ENCODE assay signal across 20 cellular contexts in the genomic region with DNA sequence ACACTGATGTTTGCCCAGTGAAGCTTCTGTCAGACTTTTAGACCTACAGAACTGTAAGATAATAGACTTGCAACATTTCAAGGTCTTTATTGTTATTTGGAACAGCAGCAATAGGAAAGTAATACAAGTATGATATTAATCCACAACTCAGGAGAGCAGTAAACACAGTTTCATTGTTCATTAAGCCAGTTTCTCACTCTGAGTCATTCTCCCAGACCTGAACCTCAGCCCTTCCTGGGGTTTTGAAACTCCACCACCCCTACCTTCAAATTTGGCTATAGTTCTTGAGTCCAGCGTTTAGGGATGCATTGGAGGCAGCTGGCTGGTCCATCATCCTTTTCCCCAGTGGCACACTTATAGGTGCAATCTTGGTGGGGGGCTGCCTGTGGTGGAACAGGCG.
DNase-seq lines count a peak whose midpoint lies in the region; ATAC-seq lines count a peak whose summit lies in the region.
"Had no signal": no experiment of that assay in that cellular context is flagged by ENCODE, and none has a peak within 500 bp of the region (broad histone marks: within the 10 kb centered on the region; RNA-seq: fewer than 3 reads in every experiment).

No MANE protein-coding gene starts in this region.

- ATAC-seq in GM19452 (IDR thresholded peaks at IDR 0.05; ENCODE audit: unreplicated experiment) (peak; percentile 84), HG02642 (IDR thresholded peaks at IDR 0.05; ENCODE audit: poor library complexity, unreplicated experiment) (peak; percentile 48), HG03196 (IDR thresholded peaks at IDR 0.05; ENCODE audit: unreplicated experiment) (peak; percentile 67), HG02588 (IDR thresholded peaks at IDR 0.05; ENCODE audit: unreplicated experiment) (no peak)
- ATAC-seq: A549; stimulated activated naive CD8-positive, alpha-beta T cell treated with anti-CD3 and anti-CD28 coated beads, Interleukin-15, Interleukin-2, amounts not matched to agents 100 U/mL and 50 U/mL, for 24 hours had no signal

- DNase-seq in SHP77 (lab: John Stamatoyannopoulos, UW) (no peak), nucleus accumbens (lab: John Stamatoyannopoulos, UW) (no peak), D341Med (ENCODE audit: low spot score) (no peak)
- DNase-seq: activated CD4-positive, alpha-beta T cell treated with anti-CD3 and anti-CD28 coated beads for 1 hour; activated gamma-delta T cell; aorta; DMS53; GOT3; MG63; NCI-H2029; NCI-H510A treated with DMSO at 0.1 percent for 48 hours; OCI-M1; stimulated activated naive CD8-positive, alpha-beta T cell treated with anti-CD3 and anti-CD28 coated beads, Interleukin-15, Interleukin-2, amounts not matched to agents 100 U/mL and 50 U/mL, for 24 hours; T1000 had no signal

- H3K4me3 ChIP-seq in GM08714 (ENCODE audit: low read length) = peak overlapping the region; percentile 27; the same call in 1 of the 2 replicates
- H3K4me3 ChIP-seq: A549, MG63 had no signal
